In the genomic region with DNA sequence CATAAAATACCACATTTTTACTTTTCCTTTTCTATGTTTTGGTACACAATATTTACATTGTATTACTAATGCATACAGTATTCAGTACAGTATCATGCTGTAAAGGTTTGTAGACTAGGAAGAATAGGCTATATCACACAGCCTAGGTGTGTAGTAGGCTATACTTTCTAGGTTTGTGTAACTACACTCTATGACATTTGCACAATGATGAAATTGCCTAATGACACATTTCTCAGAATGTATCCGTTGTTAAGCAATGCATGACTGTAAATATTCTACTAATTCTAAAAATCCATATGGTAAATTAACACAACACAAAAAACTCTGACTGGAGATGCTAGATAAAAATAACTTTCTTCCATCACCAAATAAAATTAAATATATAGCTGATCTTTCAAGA, we compare ENCODE assay signal across 14 cellular contexts. TPM values are rescaled to one million over a fixed set of nuclear protein-coding genes. Genes with fewer than 3 reads are reported as not detected.
DNase-seq lines count a peak whose midpoint lies in the region; ATAC-seq and TF ChIP-seq lines count a peak whose summit lies in the region.
"Had no signal": no experiment of that assay in that cellular context is flagged by ENCODE, and none has a peak within 500 bp of the region (broad histone marks: within the 10 kb centered on the region; RNA-seq: fewer than 3 reads in every experiment).

No MANE protein-coding gene starts in this region.

- H3K4me3 Mint-ChIP-seq in MCF 10A (ENCODE audit: unreplicated experiment) = no peak overlapping the region
- H3K4me3 Mint-ChIP-seq in CD4-positive, alpha-beta T cell = no peak overlapping the region
- H3K4me3 Mint-ChIP-seq: CD4-positive, CD25-positive, alpha-beta regulatory T cell had no signal

- H3K27ac Mint-ChIP-seq in MCF 10A (ENCODE audit: low read depth, unreplicated experiment) = no peak overlapping the region
- H3K27ac Mint-ChIP-seq in CD4-positive, alpha-beta T cell = no peak overlapping the region
- H3K27ac Mint-ChIP-seq: CD4-positive, CD25-positive, alpha-beta regulatory T cell had no signal

- 0 out of 2 replicates have a peak, but pooled peaks have one; percentile 40 for ATAC-seq in PC-3
- ATAC-seq in HG03457 (IDR thresholded peaks at IDR 0.05; ENCODE audit: unreplicated experiment) = no peak
- ATAC-seq in CD4-positive, alpha-beta T cell (ENCODE audit: poor library complexity) = no peak

- H3K4me1 ChIP-seq in mammary epithelial cell (ENCODE audit: insufficient read depth, low read length) = no peaks in the 10 kb centered on the region
- no peaks in the 10 kb centered on the region for H3K4me1 ChIP-seq in PC-3 (ENCODE audit: insufficient read depth, low read length)
- H3K4me1 ChIP-seq: BE2C, Caco-2 had no signal

- H3K9ac ChIP-seq in mammary epithelial cell (ENCODE audit: insufficient read depth, low read length) = no peak overlapping the region
- no peak overlapping the region for H3K9ac ChIP-seq in PC-3 (ENCODE audit: low read length)
- H3K9ac ChIP-seq: GM23248 had no signal

- H3K27me3 ChIP-seq in mammary epithelial cell (ENCODE audit: insufficient read depth, low read length) (no peaks in the 10 kb centered on the region), PC-3 (ENCODE audit: low read length) (no peaks in the 10 kb centered on the region)
- no peaks in the 10 kb centered on the region for H3K27me3 ChIP-seq in CD4-positive, alpha-beta T cell (ENCODE audit: control insufficient read depth, insufficient read depth, low read length)
- H3K27me3 ChIP-seq: BE2C had no signal

- POLR2A ChIA-PET in MCF 10A (lab: Yijun Ruan, JAX) (interaction anchor here (1.2 kb wide), 1 partner anchor 20 kb away, joined by 3 read pairs; no protein-coding TSS in a partner anchor), PC-3 (lab: Charles Lee; ENCODE audit: unreplicated experiment) (no interaction called here)
- POLR2A ChIA-PET in CD4-positive, alpha-beta T cell (lab: Charles Lee) = no interaction called here

- CTCF ChIA-PET in MCF 10A (lab: Yijun Ruan, JAX) (interaction anchor here (0.8 kb wide), 1 partner anchor 329 kb away, joined by 3 read pairs; no protein-coding TSS in a partner anchor), mammary epithelial cell (lab: Charles Lee; ENCODE audit: low non-redundant PET) (no interaction called here), PC-3 (lab: Charles Lee) (no interaction called here)
- CTCF ChIA-PET in CD4-positive, alpha-beta T cell (lab: Charles Lee) = interaction anchor here (0.6 kb wide), 1 partner anchor 281 kb away, joined by 3 read pairs; no protein-coding TSS in a partner anchor

- H2AFZ ChIP-seq in mammary epithelial cell (ENCODE audit: low read depth, low read length) = no peak overlapping the region
- no peak overlapping the region for H2AFZ ChIP-seq in PC-3 (ENCODE audit: low read length)
- H2AFZ ChIP-seq: GM23248 had no signal

- peaks cover 83% of the 10 kb centered on the region for H3K79me2 ChIP-seq in mammary epithelial cell (ENCODE audit: insufficient read depth, low read length)
- peaks cover 10% of the 10 kb centered on the region; the same call in 1 of the 2 replicates for H3K79me2 ChIP-seq in PC-3 (ENCODE audit: low read length)

- H3K9me3 ChIP-seq in mammary epithelial cell (replicated peaks; ENCODE audit: insufficient read depth, low read length) (no peaks in the 10 kb centered on the region), PC-3 (ENCODE audit: low read length) (no peaks in the 10 kb centered on the region)
- H3K9me3 ChIP-seq in CD4-positive, alpha-beta T cell (ENCODE audit: control insufficient read depth, low read length) = no peaks in the 10 kb centered on the region
- H3K9me3 ChIP-seq: BE2C, Caco-2 had no signal

- no peak overlapping the region for H3K27ac ChIP-seq in mammary epithelial cell (ENCODE audit: insufficient read depth, low read depth, low read length)
- no peak overlapping the region for H3K27ac ChIP-seq in PC-3 (ENCODE audit: low read length)
- no peak overlapping the region for H3K27ac ChIP-seq in CD4-positive, alpha-beta T cell (ENCODE audit: low read depth, low read length)
- H3K27ac ChIP-seq: GM23248 had no signal

- H3K36me3 ChIP-seq in mammary epithelial cell (ENCODE audit: insufficient read depth, low read length) (no peaks in the 10 kb centered on the region), PC-3 (ENCODE audit: low read depth, low read length) (no peaks in the 10 kb centered on the region)
- H3K36me3 ChIP-seq: BE2C had no signal

- H3F3A ChIP-seq in PC-3 (ENCODE audit: low read length, unreplicated experiment) = no peaks in the 10 kb centered on the region

- H3K4me2 ChIP-seq in mammary epithelial cell (ENCODE audit: insufficient read depth, low read depth, low read length) (no peak overlapping the region), PC-3 (ENCODE audit: low read length) (no peak overlapping the region)

- H3K9me2 ChIP-seq in PC-3 (replicated peaks; ENCODE audit: low read length) = no peaks in the 10 kb centered on the region

- in situ Hi-C loops in mammary epithelial cell (cut with MboI; ENCODE audit: low sequenced_read_pairs in 2 of 2) = no loop called here

- H3K9me3 Mint-ChIP-seq in MCF 10A (ENCODE audit: unreplicated experiment) = peaks cover 10% of the 10 kb centered on the region
- no peaks in the 10 kb centered on the region for H3K9me3 Mint-ChIP-seq in CD4-positive, alpha-beta T cell

- dilution Hi-C loops in mammary epithelial cell (cut with HindIII; ENCODE audit: low sequenced_read_pairs) = no loop called here

- H4K20me1 ChIP-seq in mammary epithelial cell (ENCODE audit: insufficient read depth, low read length) = no peaks in the 10 kb centered on the region
- H4K20me1 ChIP-seq in PC-3 (ENCODE audit: low read length) = no peaks in the 10 kb centered on the region

- no TSS peak for BruUV-seq in MCF 10A (replicated peaks; lab: Mats Ljungman, UMichigan)
- BruUV-seq in mammary epithelial cell (replicated peaks; lab: Mats Ljungman, UMichigan) = no TSS peak
- BruUV-seq in PC-3 (replicated peaks; lab: Mats Ljungman, UMichigan) = no TSS peak

- no peaks in the 10 kb centered on the region for H3K4me1 Mint-ChIP-seq in MCF 10A (ENCODE audit: insufficient read depth, unreplicated experiment)
- H3K4me1 Mint-ChIP-seq in CD4-positive, alpha-beta T cell (ENCODE audit: low read depth) = no peaks in the 10 kb centered on the region

- WGBS in mammary epithelial cell (ENCODE audit: low coverage, missing lambda C conversion rate) = 100% methylated on average over 1 of the region's 1 CpG

- intact Hi-C loops in MCF 10A (cut with micrococcal nuclease) = no loop called here
- intact Hi-C loops in mammary epithelial cell (cut with micrococcal nuclease) = no loop called here
- intact Hi-C loops in PC-3 (cut with micrococcal nuclease) = no loop called here
- intact Hi-C loops in CD4-positive, alpha-beta T cell (cut with DNase I, micrococcal nuclease) = no loop called here

- no peaks in the 10 kb centered on the region for H3K27me3 Mint-ChIP-seq in MCF 10A (ENCODE audit: insufficient read depth, unreplicated experiment)
- H3K27me3 Mint-ChIP-seq in CD4-positive, alpha-beta T cell = no peaks in the 10 kb centered on the region
- H3K27me3 Mint-ChIP-seq: CD4-positive, CD25-positive, alpha-beta regulatory T cell had no signal

- peak; percentile 52 for DNase-seq in MCF 10A (ENCODE audit: unreplicated experiment)
- DNase-seq in mammary epithelial cell = no peak
- DNase-seq in PC-3 = peak; percentile 16
- DNase-seq in epithelial cell of esophagus (ENCODE audit: low read depth) = peak; percentile 41
- no peak for DNase-seq in NCI-H748 (lab: John Stamatoyannopoulos, UW; ENCODE audit: unreplicated experiment)
- DNase-seq in CD4-positive, alpha-beta T cell = no peak
- DNase-seq: 8988T; BE2C; C1 segment of cervical spinal cord; Caco-2; CD4-positive, CD25-positive, alpha-beta regulatory T cell; GM23248; HCEC 1CT had no signal

- H3K36me3 Mint-ChIP-seq in MCF 10A (ENCODE audit: insufficient read depth, unreplicated experiment) = peaks cover 8% of the 10 kb centered on the region
- H3K36me3 Mint-ChIP-seq in CD4-positive, alpha-beta T cell (ENCODE audit: low read depth) = no peaks in the 10 kb centered on the region

- no peak for TF ChIP-seq CTCF in MCF 10A (IDR thresholded peaks at IDR 0.05; ENCODE audit: unreplicated experiment)
- no peak for TF ChIP-seq CTCF in mammary epithelial cell (conservative IDR thresholded peaks at IDR 0.05 in 1 of 2, IDR thresholded peaks at IDR 0.05 in 1 of 2; ENCODE audit: extremely low read depth in 1 of 2, insufficient read depth in 1 of 2, low read depth in 1 of 2, low read length in 2 of 2)
- no peak for TF ChIP-seq CTCF in PC-3 (conservative IDR thresholded peaks at IDR 0.05; ENCODE audit: low read depth, low read length)
- TF ChIP-seq CTCF in epithelial cell of esophagus (IDR thresholded peaks at IDR 0.05; ENCODE audit: insufficient read depth, low read depth, low read length, missing control alignments) = no peak
- TF ChIP-seq CTCF in CD4-positive, alpha-beta T cell (IDR thresholded peaks at IDR 0.05) = no peak

- H3K4me3 ChIP-seq in mammary epithelial cell (replicated peaks in 1 of 3; ENCODE audit: insufficient read depth in 1 of 3, low read depth in 2 of 3, low read length in 3 of 3) = no peak overlapping the region
- H3K4me3 ChIP-seq in PC-3 (ENCODE audit: low read length) = no peak overlapping the region
- H3K4me3 ChIP-seq in epithelial cell of esophagus (ENCODE audit: low read length) = no peak overlapping the region
- H3K4me3 ChIP-seq: GM23248 had no signal

RNA-seq across cellular contexts. Expression of gene NEDD4, which starts 16.2 kb away (rescaled TPM):
- total RNA-seq in MCF 10A (2022) = 57.7 and 60.3 TPM in 2 replicates
- 10 to 100 TPM; 27.5 to 31.6 TPM for total RNA-seq in mammary epithelial cell
- polyA plus RNA-seq in mammary epithelial cell = 13.2 TPM
- polyA minus RNA-seq in mammary epithelial cell = 15.8 TPM
- total RNA-seq in PC-3 (2014; rRNA removed) = 7.5 and 9.6 TPM in 2 replicates
- total RNA-seq in CD4-positive, alpha-beta T cell = 1 to 10 TPM; 2.6 to 2.7 TPM

Comparison
In these comparisons a context has a peak if more than half of its experiments do, and no peak if none do; other contexts are left out.
1. DNase-seq: peak in MCF 10A (single experiment), PC-3 (single experiment) and epithelial cell of esophagus (single experiment); none in mammary epithelial cell (single experiment), NCI-H748 (single experiment) and CD4-positive, alpha-beta T cell (0 of 10).
2. CTCF ChIA-PET loops: an anchor here in MCF 10A (0.8 kb wide) and CD4-positive, alpha-beta T cell (0.6 kb wide); none called in mammary epithelial cell and PC-3.